In the genomic region with DNA sequence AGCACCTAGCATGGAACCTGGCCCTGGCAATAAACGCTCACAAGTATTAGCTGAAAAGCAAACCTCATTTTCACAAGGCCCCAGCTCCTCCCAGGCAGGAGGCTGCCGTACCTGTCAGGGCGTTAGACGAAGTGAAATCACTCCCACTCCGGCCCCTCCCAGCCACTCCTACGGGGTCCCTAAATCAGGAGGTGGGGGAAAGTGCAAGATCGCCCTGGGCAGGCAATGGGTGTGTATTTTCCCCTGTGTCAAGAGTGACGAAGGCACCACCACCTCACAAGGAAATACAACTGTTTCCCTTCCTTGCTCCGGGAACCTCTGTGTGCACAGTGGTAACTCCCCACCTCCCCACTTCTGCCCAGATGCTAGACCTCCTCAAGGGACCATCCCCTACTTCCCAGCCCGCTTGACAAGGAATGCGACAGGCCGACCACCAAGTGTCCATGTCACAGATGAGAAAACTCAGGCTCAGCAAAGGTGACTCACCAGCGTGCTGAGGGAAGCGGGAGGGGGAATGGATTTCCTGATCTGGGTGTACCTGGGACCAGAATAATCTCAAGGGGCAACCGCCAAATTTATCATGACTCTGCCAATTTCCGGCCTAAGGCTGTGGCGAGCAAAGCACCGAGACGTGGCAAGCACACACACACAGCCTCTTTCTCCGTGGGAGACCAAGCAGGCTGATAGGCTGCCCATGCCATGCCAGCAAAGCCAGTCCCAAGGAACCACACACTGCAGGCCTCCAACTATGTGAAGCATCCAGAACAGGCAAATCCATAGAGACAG, we compare ENCODE assay signal across 10 cellular contexts. TPM values are rescaled to one million over a fixed set of nuclear protein-coding genes. Genes with fewer than 3 reads are reported as not detected.
DNase-seq lines count a peak whose midpoint lies in the region; ATAC-seq, FAIRE-seq and TF ChIP-seq lines count a peak whose summit lies in the region.
"Had no signal": no experiment of that assay in that cellular context is flagged by ENCODE, and none has a peak within 500 bp of the region (broad histone marks: within the 10 kb centered on the region; RNA-seq: fewer than 3 reads in every experiment).

No MANE protein-coding gene starts in this region.

- no peak overlapping the region for H3K23ac ChIP-seq in trophoblast cell (ENCODE audit: low read length)

- no peak overlapping the region for H4K91ac ChIP-seq in trophoblast cell (ENCODE audit: low read depth, low read length)

- H3K27ac ChIP-seq in GM12878 (ENCODE audit: control insufficient read depth, insufficient read depth) (peak overlapping the region; percentile 70), trophoblast cell (ENCODE audit: low read depth, low read length) (peak overlapping the region; percentile 19)
- H3K27ac ChIP-seq: VCaP had no signal

- H2AK5ac ChIP-seq in trophoblast cell (ENCODE audit: low read length) = no peak overlapping the region

- no peak overlapping the region for H4K12ac ChIP-seq in trophoblast cell (ENCODE audit: low read depth, low read length)

- CTCF ChIA-PET in GM12878 (lab: Yijun Ruan, JAX) = no interaction called here

- peak overlapping the region; percentile 54 for H3K9ac ChIP-seq in GM12878 (ENCODE audit: control insufficient read depth, insufficient read depth, low read length)
- H3K9ac ChIP-seq in trophoblast cell (ENCODE audit: low read length) = no peak overlapping the region

- WGBS in GM12878 (ENCODE audit: insufficient coverage, insufficient replicate concordance, low lambda C conversion rate, missing lambda C conversion rate) = 18% methylated on average over 20 of the region's 20 CpGs
- WGBS in trophoblast cell (ENCODE audit: extremely low coverage, insufficient coverage, insufficient read length) = no CpG with 5 or more reads among the region's 20 CpGs

- no TSS peak for BruUV-seq in GM12878 (replicated peaks; lab: Mats Ljungman, UMichigan)

- DNase-seq in T follicular helper cell (ENCODE audit: low read depth) (peak; percentile 21), GM12878 (ENCODE audit: low read depth, low spot score) (no peak), trophoblast cell (no peak), SKM-1 treated with dmso at 0.1 percent for 144 hours (lab: John Stamatoyannopoulos, UW; ENCODE audit: unreplicated experiment) (no peak), SW 1271 (lab: John Stamatoyannopoulos, UW) (no peak)

- no peak overlapping the region for H2BK5ac ChIP-seq in trophoblast cell (ENCODE audit: low read depth, low read length, poor library complexity)

- intact Hi-C loops in GM12878 (cut with micrococcal nuclease; ENCODE audit: unreplicated experiment) = loop anchor here (10.0 kb wide), 1 partner anchor 133 kb away; the partner anchor contains the start of genes RPL28 and TMEM238

- no peak for TF ChIP-seq CTCF in GM12878 (IDR thresholded peaks at IDR 0.05 in 2 of 3, conservative IDR thresholded peaks at IDR 0.05 in 1 of 3; ENCODE audit: control insufficient read depth in 2 of 3, extremely low read depth in 1 of 3, insufficient read depth in 1 of 3, low read depth in 3 of 3, low read length in 3 of 3)

- H2BK12ac ChIP-seq in trophoblast cell (ENCODE audit: low read length) = no peak overlapping the region

- peak overlapping the region; percentile 48 for H3K4ac ChIP-seq in trophoblast cell (ENCODE audit: low read depth, low read length)

- FAIRE-seq in GM12878 (lab: Jason Lieb, UNC) = no peak

- H3K4me2 ChIP-seq in GM12878 (ENCODE audit: control insufficient read depth, insufficient read depth) (peak overlapping the region; percentile 79), trophoblast cell (ENCODE audit: low read length) (no peak overlapping the region)

- H3K18ac ChIP-seq in trophoblast cell (ENCODE audit: low read length) = peak overlapping the region; percentile 14

- RAD21 ChIA-PET in GM12878 (lab: Charles Lee; ENCODE audit: unreplicated experiment) = interaction anchor here (1.5 kb wide), 1 partner anchor 8 kb away, joined by 5 read pairs; the partner anchor contains the start of gene PPP6R1

- H3K4me3 ChIP-seq in GM08714 (ENCODE audit: low read length) = peak overlapping the region; percentile 30; the same call in 1 of the 2 replicates
- peak overlapping the region; percentile 51; the same call in 1 of the 2 replicates for H3K4me3 ChIP-seq in GM12878
- no peak overlapping the region for H3K4me3 ChIP-seq in trophoblast cell (ENCODE audit: low read depth, low read length)

- no peak for TF ChIP-seq POLR2A in GM12878 (IDR thresholded peaks at IDR 0.05; ENCODE audit: low read depth, low read length)

- no peaks in the 10 kb centered on the region for H3K27me3 ChIP-seq in GM12878 (replicated peaks in 1 of 2; ENCODE audit: control insufficient read depth in 2 of 2, insufficient read depth in 2 of 2, low read length in 1 of 2)
- no peaks in the 10 kb centered on the region for H3K27me3 ChIP-seq in trophoblast cell (ENCODE audit: insufficient read depth, low read length)

- peaks cover 10 to 29% of the 10 kb centered on the region in 2 experiments for H3K36me3 ChIP-seq in GM12878 (ENCODE audit: control insufficient read depth in 2 of 2, insufficient read depth in 2 of 2, low read length in 1 of 2)
- H3K36me3 ChIP-seq in trophoblast cell (ENCODE audit: control insufficient read depth in 1 of 2, insufficient read depth in 2 of 2, low read length in 2 of 2) = peaks cover 6 to 12% of the 10 kb centered on the region in 2 experiments

- SMC1A ChIA-PET in GM12878 (lab: Charles Lee; ENCODE audit: uncharacterized antibody, unreplicated experiment) = interaction anchor here (0.5 to 1.0 kb wide), 3 partner anchors 29 to 135 kb away, joined by 3 to 4 read pairs (median 3); partner anchors contain the start of genes HSPBP1 and KMT5C

- H3K79me2 ChIP-seq in GM12878 (ENCODE audit: control insufficient read depth, insufficient read depth, low read length) = peaks cover 86% of the 10 kb centered on the region
- peaks cover 25% of the 10 kb centered on the region for H3K79me2 ChIP-seq in trophoblast cell (ENCODE audit: control insufficient read depth, insufficient read depth, low read length, poor library complexity)

- H4K20me1 ChIP-seq in GM12878 (ENCODE audit: control insufficient read depth, insufficient read depth) = peaks cover 3% of the 10 kb centered on the region; the same call in 1 of the 2 replicates

- POLR2A ChIA-PET in GM12878 (lab: Charles Lee) = interaction anchor here (0.6 to 1.2 kb wide), 4 partner anchors 8 to 24 kb away, joined by 3 to 7 read pairs (median 4); no protein-coding TSS in a partner anchor

- ATAC-seq in GM12878 (0 out of 3 replicates have a peak, but pooled peaks have one; percentile 2), HG03457 (IDR thresholded peaks at IDR 0.05; ENCODE audit: unreplicated experiment) (no peak), HG03175 (IDR thresholded peaks at IDR 0.05; ENCODE audit: unreplicated experiment) (no peak)

- no peak for TF ChIP-seq RAD21 in GM12878 (IDR thresholded peaks at IDR 0.05; ENCODE audit: insufficient read depth, low read depth, low read length)

- H3K9me3 ChIP-seq in GM12878 (replicated peaks; ENCODE audit: control insufficient read depth, insufficient read depth, low read length) (no peaks in the 10 kb centered on the region), trophoblast cell (ENCODE audit: insufficient read depth, low read depth, low read length) (no peaks in the 10 kb centered on the region)

- H2AFZ ChIP-seq in GM12878 (ENCODE audit: control insufficient read depth, low read depth, low read length) = no peak overlapping the region
- H2AFZ ChIP-seq in trophoblast cell (ENCODE audit: insufficient read depth, low read length, poor library complexity) = no peak overlapping the region

- no peak overlapping the region for H4K8ac ChIP-seq in trophoblast cell (ENCODE audit: low read depth, low read length)

- TF ChIP-seq EP300 in GM12878 (IDR thresholded peaks at IDR 0.05; ENCODE audit: borderline replicate concordance in 1 of 2, control insufficient read depth in 1 of 2, low read depth in 2 of 2, low read length in 2 of 2) = no peak

- H3K4me1 ChIP-seq in GM12878 (ENCODE audit: control insufficient read depth, insufficient read depth, low read length) = peaks cover 27% of the 10 kb centered on the region
- peaks cover 47 to 55% of the 10 kb centered on the region in 2 experiments for H3K4me1 ChIP-seq in trophoblast cell (ENCODE audit: control insufficient read depth in 1 of 2, insufficient read depth in 2 of 2, low read length in 2 of 2)

- no peak overlapping the region for H3K14ac ChIP-seq in trophoblast cell (ENCODE audit: low read length)

- no peak overlapping the region for H2BK120ac ChIP-seq in trophoblast cell (ENCODE audit: insufficient read depth, low read length, poor library complexity)

- H3K79me1 ChIP-seq in trophoblast cell (ENCODE audit: low read length) = no peaks in the 10 kb centered on the region

- in situ Hi-C loops in GM12878 (cut with MboI) = no loop called here

RNA-seq across cellular contexts. Expression of gene PPP6R1, which starts 7.3 kb away (rescaled TPM):
- 99.3 and 130 TPM in 2 replicates for total RNA-seq in GM12878 (2013; cell fraction: nucleolus; rRNA removed)
- total RNA-seq in GM12878 (2014; rRNA removed) = 73.8 and 83.4 TPM in 2 replicates
- total RNA-seq in GM12878 (2014; rRNA removed; fragmentation: Illumina TruSeq; extraction: Trizol) = 47.4 and 50.0 TPM in 2 replicates
- total RNA-seq in GM12878 (2021) = 160 and 173 TPM in 2 replicates
- polyA plus RNA-seq in GM12878 (2011; ENCODE audit: low read depth) = 35.7 TPM
- 37.2 and 73.6 TPM in 2 replicates for polyA plus RNA-seq in GM12878 (2011; rRNA removed)
- polyA plus RNA-seq in GM12878 (2011; cell fraction: cytosol; rRNA removed) = 92.0 and 109 TPM in 2 replicates
- 124 and 172 TPM in 2 replicates for polyA plus RNA-seq in GM12878 (2011; cell fraction: nucleus; rRNA removed)
- 71.5 and 76.1 TPM in 2 replicates for polyA plus RNA-seq in GM12878 (2012)
- 16.9 and 43.7 TPM in 2 replicates for polyA plus RNA-seq in GM12878 (2014; fragmentation: Illumina TruSeq; extraction: Trizol)
- 1 to 10 TPM in 1 of 2 experiments, under 1 TPM in 1; 0.80 to 2.5 TPM for polyA plus RNA-seq in GM12878 (2014; fragmentation: Nextera tagmentation; extraction: Ambion mirVana)
- 108 and 126 TPM in 2 replicates for polyA plus RNA-seq in GM12878 (2014; rRNA removed)
- 10 to 100 TPM; 60.8 to 66.7 TPM for polyA plus RNA-seq in GM12878 (2016; fragmentation: Nextera tagmentation; extraction: Ambion mirVana)
- 109 and 168 TPM in 2 replicates for polyA minus RNA-seq in GM12878 (2011; rRNA and poly(A)+ RNA removed)
- polyA minus RNA-seq in GM12878 (2011; cell fraction: cytosol; rRNA and poly(A)+ RNA removed) = 62.1 and 83.7 TPM in 2 replicates
- 48.7 and 69.7 TPM in 2 replicates for polyA minus RNA-seq in GM12878 (2011; cell fraction: nucleus; rRNA and poly(A)+ RNA removed)
- 46.5 and 48.3 TPM in 2 replicates for polyA plus RNA-seq in trophoblast cell (2013)

RNA-seq across cellular contexts. Expression of gene TMEM86B, which starts 22.9 kb away (rescaled TPM):
- 14.6 and 18.3 TPM in 2 replicates for total RNA-seq in GM12878 (2013; cell fraction: nucleolus; rRNA removed)
- total RNA-seq in GM12878 (2014; rRNA removed) (3.4 and 3.8 TPM in 2 replicates), GM12878 (2014; rRNA removed; fragmentation: Illumina TruSeq; extraction: Trizol) (1.1 and 1.6 TPM in 2 replicates), GM12878 (2021) (6.6 and 8.3 TPM in 2 replicates)
- polyA plus RNA-seq in GM12878 (2011; ENCODE audit: low read depth) = 1.9 TPM
- polyA plus RNA-seq in GM12878 (2011; rRNA removed) (0.49 and 1.5 TPM in 2 replicates), GM12878 (2014; fragmentation: Illumina TruSeq; extraction: Trizol) (0.70 and 1.8 TPM in 2 replicates), GM12878 (2014; fragmentation: Nextera tagmentation; extraction: Ambion mirVana) (1 to 10 TPM in 1 of 2 experiments, under 1 TPM in 1; 0.26 to 1.2 TPM), GM12878 (2014; rRNA removed) (9.1 and 10.6 TPM in 2 replicates), GM12878 (2016; fragmentation: Nextera tagmentation; extraction: Ambion mirVana) (1 to 10 TPM; 1.7 to 1.9 TPM)
- 2.8 and 4.8 TPM in 2 replicates for polyA plus RNA-seq in GM12878 (2011; cell fraction: cytosol; rRNA removed)
- 25.0 and 32.6 TPM in 2 replicates for polyA plus RNA-seq in GM12878 (2011; cell fraction: nucleus; rRNA removed)
- polyA plus RNA-seq in GM12878 (2012) = 3.7 and 4.3 TPM in 2 replicates
- polyA minus RNA-seq in GM12878 (2011; rRNA and poly(A)+ RNA removed) = 1.4 and 4.0 TPM in 2 replicates
- not detected in 2 replicates for polyA minus RNA-seq in GM12878 (2011; cell fraction: cytosol; rRNA and poly(A)+ RNA removed)
- 3.9 and 9.2 TPM in 2 replicates for polyA minus RNA-seq in GM12878 (2011; cell fraction: nucleus; rRNA and poly(A)+ RNA removed)
- polyA plus RNA-seq in trophoblast cell (2013) = 1.2 TPM in 2 replicates

RNA-seq across cellular contexts. Expression of gene HSPBP1, which starts 28.4 kb away (rescaled TPM):
- 1.9 and 4.7 TPM in 2 replicates for total RNA-seq in GM12878 (2013; cell fraction: nucleolus; rRNA removed)
- total RNA-seq in GM12878 (2014; rRNA removed) (21.4 and 31.5 TPM in 2 replicates), GM12878 (2014; rRNA removed; fragmentation: Illumina TruSeq; extraction: Trizol) (11.9 and 12.3 TPM in 2 replicates), GM12878 (2021) (35.5 and 35.9 TPM in 2 replicates)
- 5.7 TPM for polyA plus RNA-seq in GM12878 (2011; ENCODE audit: low read depth)
- polyA plus RNA-seq in GM12878 (2011; rRNA removed) (6.3 and 18.3 TPM in 2 replicates), GM12878 (2014; fragmentation: Illumina TruSeq; extraction: Trizol) (1.2 and 7.2 TPM in 2 replicates), GM12878 (2014; fragmentation: Nextera tagmentation; extraction: Ambion mirVana) (1 to 10 TPM in 1 of 2 experiments, under 1 TPM in 1; 0.18 to 1.3 TPM), GM12878 (2014; rRNA removed) (27.7 and 39.0 TPM in 2 replicates), GM12878 (2016; fragmentation: Nextera tagmentation; extraction: Ambion mirVana) (10 to 100 TPM; 77.0 to 83.3 TPM)
- polyA plus RNA-seq in GM12878 (2011; cell fraction: cytosol; rRNA removed) = 30.5 and 53.0 TPM in 2 replicates
- 26.1 and 41.3 TPM in 2 replicates for polyA plus RNA-seq in GM12878 (2011; cell fraction: nucleus; rRNA removed)
- 12.6 and 15.9 TPM in 2 replicates for polyA plus RNA-seq in GM12878 (2012)
- 8.8 and 15.3 TPM in 2 replicates for polyA minus RNA-seq in GM12878 (2011; rRNA and poly(A)+ RNA removed)
- polyA minus RNA-seq in GM12878 (2011; cell fraction: cytosol; rRNA and poly(A)+ RNA removed) = 16.3 and 19.3 TPM in 2 replicates
- polyA minus RNA-seq in GM12878 (2011; cell fraction: nucleus; rRNA and poly(A)+ RNA removed) = 2.8 and 8.1 TPM in 2 replicates
- polyA plus RNA-seq in trophoblast cell (2013) = 24.4 TPM in 2 replicates

RNA-seq across cellular contexts. Expression of gene BRSK1, which starts 32.3 kb away (rescaled TPM):
- total RNA-seq in GM12878 (2013; cell fraction: nucleolus; rRNA removed) = 2.4 TPM in 1 of 2 replicates, not detected in the other
- 0.23 TPM in 1 of 2 replicates, not detected in the other for total RNA-seq in GM12878 (2014; rRNA removed)
- total RNA-seq in GM12878 (2014; rRNA removed; fragmentation: Illumina TruSeq; extraction: Trizol) = not detected in 2 replicates
- total RNA-seq in GM12878 (2021) = 0.33 and 0.53 TPM in 2 replicates
- not detected for polyA plus RNA-seq in GM12878 (2011; ENCODE audit: low read depth)
- polyA plus RNA-seq in GM12878 (2011; rRNA removed) = 0.43 and 0.76 TPM in 2 replicates
- 0.67 and 0.70 TPM in 2 replicates for polyA plus RNA-seq in GM12878 (2011; cell fraction: cytosol; rRNA removed)
- polyA plus RNA-seq in GM12878 (2011; cell fraction: nucleus; rRNA removed) = 6.2 and 6.7 TPM in 2 replicates
- 0.67 and 0.88 TPM in 2 replicates for polyA plus RNA-seq in GM12878 (2012)
- polyA plus RNA-seq in GM12878 (2014; fragmentation: Illumina TruSeq; extraction: Trizol) = 0.03 TPM in 1 of 2 replicates, not detected in the other
- polyA plus RNA-seq in GM12878 (2014; fragmentation: Nextera tagmentation; extraction: Ambion mirVana) = not detected
- 0.26 TPM in 1 of 2 replicates, not detected in the other for polyA plus RNA-seq in GM12878 (2014; rRNA removed)
- under 1 TPM in 1 of 2 experiments, not detected in 1; 0.25 TPM for polyA plus RNA-seq in GM12878 (2016; fragmentation: Nextera tagmentation; extraction: Ambion mirVana)
- polyA minus RNA-seq in GM12878 (2011; rRNA and poly(A)+ RNA removed) = 0.37 and 0.62 TPM in 2 replicates
- not detected in 2 replicates for polyA minus RNA-seq in GM12878 (2011; cell fraction: cytosol; rRNA and poly(A)+ RNA removed)
- 1.6 and 1.9 TPM in 2 replicates for polyA minus RNA-seq in GM12878 (2011; cell fraction: nucleus; rRNA and poly(A)+ RNA removed)
- polyA plus RNA-seq in trophoblast cell (2013) = 5.7 and 6.9 TPM in 2 replicates

RNA-seq across cellular contexts. Expression of gene PTPRH, which starts 42.2 kb away (rescaled TPM):
- not detected in 2 replicates for total RNA-seq in GM12878 (2013; cell fraction: nucleolus; rRNA removed)
- not detected in 2 replicates for total RNA-seq in GM12878 (2014; rRNA removed)
- not detected in 2 replicates for total RNA-seq in GM12878 (2014; rRNA removed; fragmentation: Illumina TruSeq; extraction: Trizol)
- 0.08 and 0.13 TPM in 2 replicates for total RNA-seq in GM12878 (2021)
- not detected for polyA plus RNA-seq in GM12878 (2011; ENCODE audit: low read depth)
- polyA plus RNA-seq in GM12878 (2011; rRNA removed) = not detected in 2 replicates
- polyA plus RNA-seq in GM12878 (2011; cell fraction: cytosol; rRNA removed) = 0.01 TPM in 1 of 2 replicates, not detected in the other
- polyA plus RNA-seq in GM12878 (2011; cell fraction: nucleus; rRNA removed) = not detected in 2 replicates
- polyA plus RNA-seq in GM12878 (2012) = 0.13 TPM in 1 of 2 replicates, not detected in the other
- polyA plus RNA-seq in GM12878 (2014; fragmentation: Illumina TruSeq; extraction: Trizol) = not detected in 2 replicates
- polyA plus RNA-seq in GM12878 (2014; fragmentation: Nextera tagmentation; extraction: Ambion mirVana) = not detected
- polyA plus RNA-seq in GM12878 (2014; rRNA removed) = not detected in 2 replicates
- polyA plus RNA-seq in GM12878 (2016; fragmentation: Nextera tagmentation; extraction: Ambion mirVana) = not detected
- not detected in 2 replicates for polyA minus RNA-seq in GM12878 (2011; rRNA and poly(A)+ RNA removed)
- 0.31 and 0.40 TPM in 2 replicates for polyA minus RNA-seq in GM12878 (2011; cell fraction: cytosol; rRNA and poly(A)+ RNA removed)
- not detected in 2 replicates for polyA minus RNA-seq in GM12878 (2011; cell fraction: nucleus; rRNA and poly(A)+ RNA removed)
- polyA plus RNA-seq in trophoblast cell (2013) = 0.11 TPM in 2 replicates
- total RNA-seq: mononuclear cell had no signal
